1 cellular context compared by ENCODE assay signal in genomic region chr1:87720561-87720960, GRCh38.
TF ChIP-seq lines count a peak whose summit lies in the region.

No MANE protein-coding gene starts in this region.

TF ChIP-seq in HepG2, 621 proteins besides CTCF, POLR2A, EP300 and RAD21 (continued from another document and continues in another):
- TF ChIP-seq, protein P1, sequence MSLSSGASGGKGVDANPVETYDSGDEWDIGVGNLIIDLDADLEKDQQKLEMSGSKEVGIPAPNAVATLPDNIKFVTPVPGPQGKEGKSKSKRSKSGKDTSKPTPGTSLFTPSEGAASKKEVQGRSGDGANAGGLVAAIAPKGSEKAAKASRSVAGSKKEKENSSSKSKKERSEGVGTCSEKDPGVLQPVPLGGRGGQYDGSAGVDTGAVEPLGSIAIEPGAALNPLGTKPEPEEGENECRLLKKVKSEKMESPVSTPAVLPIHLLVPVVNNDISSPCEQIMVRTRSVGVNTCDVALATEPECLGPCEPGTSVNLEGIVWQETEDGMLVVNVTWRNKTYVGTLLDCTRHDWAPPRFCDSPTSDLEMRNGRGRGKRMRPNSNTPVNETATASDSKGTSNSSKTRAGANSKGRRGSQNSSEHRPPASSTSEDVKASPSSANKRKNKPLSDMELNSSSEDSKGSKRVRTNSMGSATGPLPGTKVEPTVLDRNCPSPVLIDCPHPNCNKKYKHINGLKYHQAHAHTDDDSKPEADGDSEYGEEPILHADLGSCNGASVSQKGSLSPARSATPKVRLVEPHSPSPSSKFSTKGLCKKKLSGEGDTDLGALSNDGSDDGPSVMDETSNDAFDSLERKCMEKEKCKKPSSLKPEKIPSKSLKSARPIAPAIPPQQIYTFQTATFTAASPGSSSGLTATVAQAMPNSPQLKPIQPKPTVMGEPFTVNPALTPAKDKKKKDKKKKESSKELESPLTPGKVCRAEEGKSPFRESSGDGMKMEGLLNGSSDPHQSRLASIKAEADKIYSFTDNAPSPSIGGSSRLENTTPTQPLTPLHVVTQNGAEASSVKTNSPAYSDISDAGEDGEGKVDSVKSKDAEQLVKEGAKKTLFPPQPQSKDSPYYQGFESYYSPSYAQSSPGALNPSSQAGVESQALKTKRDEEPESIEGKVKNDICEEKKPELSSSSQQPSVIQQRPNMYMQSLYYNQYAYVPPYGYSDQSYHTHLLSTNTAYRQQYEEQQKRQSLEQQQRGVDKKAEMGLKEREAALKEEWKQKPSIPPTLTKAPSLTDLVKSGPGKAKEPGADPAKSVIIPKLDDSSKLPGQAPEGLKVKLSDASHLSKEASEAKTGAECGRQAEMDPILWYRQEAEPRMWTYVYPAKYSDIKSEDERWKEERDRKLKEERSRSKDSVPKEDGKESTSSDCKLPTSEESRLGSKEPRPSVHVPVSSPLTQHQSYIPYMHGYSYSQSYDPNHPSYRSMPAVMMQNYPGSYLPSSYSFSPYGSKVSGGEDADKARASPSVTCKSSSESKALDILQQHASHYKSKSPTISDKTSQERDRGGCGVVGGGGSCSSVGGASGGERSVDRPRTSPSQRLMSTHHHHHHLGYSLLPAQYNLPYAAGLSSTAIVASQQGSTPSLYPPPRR (CRISPR knock-in tag; IDR thresholded peaks at IDR 0.05; ENCODE audit: borderline replicate concordance) = peak; percentile 53; the same call in 1 of the 2 replicates
- TF ChIP-seq NR2F1 (CRISPR knock-in tag; IDR thresholded peaks at IDR 0.05) = peak; percentile 77 to 82; a peak in 3 of 4 replicates
- peak; percentile 49; the same call in 1 of the 2 replicates for TF ChIP-seq HMG20A (CRISPR knock-in tag; IDR thresholded peaks at IDR 0.05; ENCODE audit: borderline replicate concordance)
- TF ChIP-seq SOX5 (CRISPR knock-in tag; IDR thresholded peaks at IDR 0.05; ENCODE audit: borderline replicate concordance) = peak; percentile 61
- peak; percentile 58; the same call in 1 of the 2 replicates for TF ChIP-seq ETV5 (CRISPR knock-in tag; IDR thresholded peaks at IDR 0.05; ENCODE audit: borderline replicate concordance)
- TF ChIP-seq ISX (CRISPR knock-in tag; conservative IDR thresholded peaks at IDR 0.05) = no peak
- TF ChIP-seq, protein P2, sequence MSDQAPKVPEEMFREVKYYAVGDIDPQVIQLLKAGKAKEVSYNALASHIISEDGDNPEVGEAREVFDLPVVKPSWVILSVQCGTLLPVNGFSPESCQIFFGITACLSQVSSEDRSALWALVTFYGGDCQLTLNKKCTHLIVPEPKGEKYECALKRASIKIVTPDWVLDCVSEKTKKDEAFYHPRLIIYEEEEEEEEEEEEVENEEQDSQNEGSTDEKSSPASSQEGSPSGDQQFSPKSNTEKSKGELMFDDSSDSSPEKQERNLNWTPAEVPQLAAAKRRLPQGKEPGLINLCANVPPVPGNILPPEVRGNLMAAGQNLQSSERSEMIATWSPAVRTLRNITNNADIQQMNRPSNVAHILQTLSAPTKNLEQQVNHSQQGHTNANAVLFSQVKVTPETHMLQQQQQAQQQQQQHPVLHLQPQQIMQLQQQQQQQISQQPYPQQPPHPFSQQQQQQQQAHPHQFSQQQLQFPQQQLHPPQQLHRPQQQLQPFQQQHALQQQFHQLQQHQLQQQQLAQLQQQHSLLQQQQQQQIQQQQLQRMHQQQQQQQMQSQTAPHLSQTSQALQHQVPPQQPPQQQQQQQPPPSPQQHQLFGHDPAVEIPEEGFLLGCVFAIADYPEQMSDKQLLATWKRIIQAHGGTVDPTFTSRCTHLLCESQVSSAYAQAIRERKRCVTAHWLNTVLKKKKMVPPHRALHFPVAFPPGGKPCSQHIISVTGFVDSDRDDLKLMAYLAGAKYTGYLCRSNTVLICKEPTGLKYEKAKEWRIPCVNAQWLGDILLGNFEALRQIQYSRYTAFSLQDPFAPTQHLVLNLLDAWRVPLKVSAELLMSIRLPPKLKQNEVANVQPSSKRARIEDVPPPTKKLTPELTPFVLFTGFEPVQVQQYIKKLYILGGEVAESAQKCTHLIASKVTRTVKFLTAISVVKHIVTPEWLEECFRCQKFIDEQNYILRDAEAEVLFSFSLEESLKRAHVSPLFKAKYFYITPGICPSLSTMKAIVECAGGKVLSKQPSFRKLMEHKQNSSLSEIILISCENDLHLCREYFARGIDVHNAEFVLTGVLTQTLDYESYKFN (CRISPR knock-in tag; conservative IDR thresholded peaks at IDR 0.05) = peak; percentile 71
- TF ChIP-seq NCOA2 (CRISPR knock-in tag; IDR thresholded peaks at IDR 0.05) = peak; percentile 40; the same call in 1 of the 2 replicates
- TF ChIP-seq CREM (IDR thresholded peaks at IDR 0.05) = 0 out of 2 replicates have a peak, but pooled peaks have one; percentile 21
- TF ChIP-seq CREM (CRISPR knock-in tag; IDR thresholded peaks at IDR 0.05) = no peak
- TF ChIP-seq, protein P3, sequence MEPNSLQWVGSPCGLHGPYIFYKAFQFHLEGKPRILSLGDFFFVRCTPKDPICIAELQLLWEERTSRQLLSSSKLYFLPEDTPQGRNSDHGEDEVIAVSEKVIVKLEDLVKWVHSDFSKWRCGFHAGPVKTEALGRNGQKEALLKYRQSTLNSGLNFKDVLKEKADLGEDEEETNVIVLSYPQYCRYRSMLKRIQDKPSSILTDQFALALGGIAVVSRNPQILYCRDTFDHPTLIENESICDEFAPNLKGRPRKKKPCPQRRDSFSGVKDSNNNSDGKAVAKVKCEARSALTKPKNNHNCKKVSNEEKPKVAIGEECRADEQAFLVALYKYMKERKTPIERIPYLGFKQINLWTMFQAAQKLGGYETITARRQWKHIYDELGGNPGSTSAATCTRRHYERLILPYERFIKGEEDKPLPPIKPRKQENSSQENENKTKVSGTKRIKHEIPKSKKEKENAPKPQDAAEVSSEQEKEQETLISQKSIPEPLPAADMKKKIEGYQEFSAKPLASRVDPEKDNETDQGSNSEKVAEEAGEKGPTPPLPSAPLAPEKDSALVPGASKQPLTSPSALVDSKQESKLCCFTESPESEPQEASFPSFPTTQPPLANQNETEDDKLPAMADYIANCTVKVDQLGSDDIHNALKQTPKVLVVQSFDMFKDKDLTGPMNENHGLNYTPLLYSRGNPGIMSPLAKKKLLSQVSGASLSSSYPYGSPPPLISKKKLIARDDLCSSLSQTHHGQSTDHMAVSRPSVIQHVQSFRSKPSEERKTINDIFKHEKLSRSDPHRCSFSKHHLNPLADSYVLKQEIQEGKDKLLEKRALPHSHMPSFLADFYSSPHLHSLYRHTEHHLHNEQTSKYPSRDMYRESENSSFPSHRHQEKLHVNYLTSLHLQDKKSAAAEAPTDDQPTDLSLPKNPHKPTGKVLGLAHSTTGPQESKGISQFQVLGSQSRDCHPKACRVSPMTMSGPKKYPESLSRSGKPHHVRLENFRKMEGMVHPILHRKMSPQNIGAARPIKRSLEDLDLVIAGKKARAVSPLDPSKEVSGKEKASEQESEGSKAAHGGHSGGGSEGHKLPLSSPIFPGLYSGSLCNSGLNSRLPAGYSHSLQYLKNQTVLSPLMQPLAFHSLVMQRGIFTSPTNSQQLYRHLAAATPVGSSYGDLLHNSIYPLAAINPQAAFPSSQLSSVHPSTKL (CRISPR knock-in tag; IDR thresholded peaks at IDR 0.05) = peak; percentile 62
- 0 out of 2 replicates have a peak, but pooled peaks have one; percentile 47 for TF ChIP-seq ZNF614 (CRISPR knock-in tag; IDR thresholded peaks at IDR 0.05; ENCODE audit: borderline replicate concordance)
- TF ChIP-seq ZNF335 (CRISPR knock-in tag; IDR thresholded peaks at IDR 0.05) = no peak
- TF ChIP-seq ZMYM4 (CRISPR knock-in tag; IDR thresholded peaks at IDR 0.05) = peak; percentile 61
- TF ChIP-seq JDP2 (CRISPR knock-in tag; IDR thresholded peaks at IDR 0.05; ENCODE audit: borderline replicate concordance) = no peak
- TF ChIP-seq BCL6 (CRISPR knock-in tag; IDR thresholded peaks at IDR 0.05) = 0 out of 2 replicates have a peak, but pooled peaks have one; percentile 11
- TF ChIP-seq MIXL1 (CRISPR knock-in tag; IDR thresholded peaks at IDR 0.05) = peak; percentile 93
- TF ChIP-seq RXRB (CRISPR knock-in tag; IDR thresholded peaks at IDR 0.05; ENCODE audit: borderline replicate concordance) = peak; percentile 73; the same call in 1 of the 2 replicates
- TF ChIP-seq ELF1 (CRISPR knock-in tag; IDR thresholded peaks at IDR 0.05) = peak; percentile 52
- peak; percentile 17; the same call in 1 of the 2 replicates for TF ChIP-seq IRF2 (CRISPR knock-in tag; IDR thresholded peaks at IDR 0.05)
- TF ChIP-seq RARA (CRISPR knock-in tag; IDR thresholded peaks at IDR 0.05) = peak; percentile 73
- peak; percentile 44; the same call in 1 of the 2 replicates for TF ChIP-seq ZNF816 (CRISPR knock-in tag; IDR thresholded peaks at IDR 0.05; ENCODE audit: borderline replicate concordance)
- peak; percentile 28; the same call in 1 of the 2 replicates for TF ChIP-seq FOXO1 (CRISPR knock-in tag; IDR thresholded peaks at IDR 0.05)
- TF ChIP-seq NR2F6 (IDR thresholded peaks at IDR 0.05) = peak; percentile 86
- peak; percentile 83 for TF ChIP-seq NR2F6 (CRISPR knock-in tag; IDR thresholded peaks at IDR 0.05)
- TF ChIP-seq TRIM22 (IDR thresholded peaks at IDR 0.05) = no peak
- no peak for TF ChIP-seq NCOR1 (IDR thresholded peaks at IDR 0.05; ENCODE audit: borderline replicate concordance, low read length)
- TF ChIP-seq HNF4A (CRISPR knock-in tag; IDR thresholded peaks at IDR 0.05) = peak; percentile 37; the same call in 1 of the 2 replicates
- TF ChIP-seq HOMEZ (CRISPR knock-in tag; IDR thresholded peaks at IDR 0.05; ENCODE audit: low read depth) = peak; percentile 88
- no peak for TF ChIP-seq SCMH1 (CRISPR knock-in tag; IDR thresholded peaks at IDR 0.05; ENCODE audit: borderline replicate concordance)
- peak; percentile 62; the same call in 1 of the 2 replicates for TF ChIP-seq ELF3 (CRISPR knock-in tag; IDR thresholded peaks at IDR 0.05)
- 0 out of 2 replicates have a peak, but pooled peaks have one; percentile 47 for TF ChIP-seq HDAC2 (CRISPR knock-in tag; IDR thresholded peaks at IDR 0.05)
- peak; percentile 84 for TF ChIP-seq ZNF644 (CRISPR knock-in tag; IDR thresholded peaks at IDR 0.05; ENCODE audit: low read depth)
- TF ChIP-seq HOXA5 (CRISPR knock-in tag; IDR thresholded peaks at IDR 0.05) = no peak
- TF ChIP-seq NR0B2 (CRISPR knock-in tag; IDR thresholded peaks at IDR 0.05) = no peak
- TF ChIP-seq SIX1 (CRISPR knock-in tag; IDR thresholded peaks at IDR 0.05; ENCODE audit: borderline replicate concordance) = no peak
- 0 out of 2 replicates have a peak, but pooled peaks have one; percentile 23 for TF ChIP-seq GATAD2A (CRISPR knock-in tag; IDR thresholded peaks at IDR 0.05)
- peak; percentile 55; the same call in 1 of the 2 replicates for TF ChIP-seq HDAC1 (CRISPR knock-in tag; IDR thresholded peaks at IDR 0.05)
- TF ChIP-seq, protein P4, sequence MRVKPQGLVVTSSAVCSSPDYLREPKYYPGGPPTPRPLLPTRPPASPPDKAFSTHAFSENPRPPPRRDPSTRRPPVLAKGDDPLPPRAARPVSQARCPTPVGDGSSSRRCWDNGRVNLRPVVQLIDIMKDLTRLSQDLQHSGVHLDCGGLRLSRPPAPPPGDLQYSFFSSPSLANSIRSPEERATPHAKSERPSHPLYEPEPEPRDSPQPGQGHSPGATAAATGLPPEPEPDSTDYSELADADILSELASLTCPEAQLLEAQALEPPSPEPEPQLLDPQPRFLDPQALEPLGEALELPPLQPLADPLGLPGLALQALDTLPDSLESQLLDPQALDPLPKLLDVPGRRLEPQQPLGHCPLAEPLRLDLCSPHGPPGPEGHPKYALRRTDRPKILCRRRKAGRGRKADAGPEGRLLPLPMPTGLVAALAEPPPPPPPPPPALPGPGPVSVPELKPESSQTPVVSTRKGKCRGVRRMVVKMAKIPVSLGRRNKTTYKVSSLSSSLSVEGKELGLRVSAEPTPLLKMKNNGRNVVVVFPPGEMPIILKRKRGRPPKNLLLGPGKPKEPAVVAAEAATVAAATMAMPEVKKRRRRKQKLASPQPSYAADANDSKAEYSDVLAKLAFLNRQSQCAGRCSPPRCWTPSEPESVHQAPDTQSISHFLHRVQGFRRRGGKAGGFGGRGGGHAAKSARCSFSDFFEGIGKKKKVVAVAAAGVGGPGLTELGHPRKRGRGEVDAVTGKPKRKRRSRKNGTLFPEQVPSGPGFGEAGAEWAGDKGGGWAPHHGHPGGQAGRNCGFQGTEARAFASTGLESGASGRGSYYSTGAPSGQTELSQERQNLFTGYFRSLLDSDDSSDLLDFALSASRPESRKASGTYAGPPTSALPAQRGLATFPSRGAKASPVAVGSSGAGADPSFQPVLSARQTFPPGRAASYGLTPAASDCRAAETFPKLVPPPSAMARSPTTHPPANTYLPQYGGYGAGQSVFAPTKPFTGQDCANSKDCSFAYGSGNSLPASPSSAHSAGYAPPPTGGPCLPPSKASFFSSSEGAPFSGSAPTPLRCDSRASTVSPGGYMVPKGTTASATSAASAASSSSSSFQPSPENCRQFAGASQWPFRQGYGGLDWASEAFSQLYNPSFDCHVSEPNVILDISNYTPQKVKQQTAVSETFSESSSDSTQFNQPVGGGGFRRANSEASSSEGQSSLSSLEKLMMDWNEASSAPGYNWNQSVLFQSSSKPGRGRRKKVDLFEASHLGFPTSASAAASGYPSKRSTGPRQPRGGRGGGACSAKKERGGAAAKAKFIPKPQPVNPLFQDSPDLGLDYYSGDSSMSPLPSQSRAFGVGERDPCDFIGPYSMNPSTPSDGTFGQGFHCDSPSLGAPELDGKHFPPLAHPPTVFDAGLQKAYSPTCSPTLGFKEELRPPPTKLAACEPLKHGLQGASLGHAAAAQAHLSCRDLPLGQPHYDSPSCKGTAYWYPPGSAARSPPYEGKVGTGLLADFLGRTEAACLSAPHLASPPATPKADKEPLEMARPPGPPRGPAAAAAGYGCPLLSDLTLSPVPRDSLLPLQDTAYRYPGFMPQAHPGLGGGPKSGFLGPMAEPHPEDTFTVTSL (CRISPR knock-in tag; IDR thresholded peaks at IDR 0.05; ENCODE audit: borderline replicate concordance) = peak; percentile 94; the same call in 1 of the 2 replicates
